Comparison of ENCODE assay signal across 10 cellular contexts in genomic region chr10:48496831-48497792, GRCh38.
DNase-seq lines count a peak whose midpoint lies in the region; ATAC-seq and TF ChIP-seq lines count a peak whose summit lies in the region.
"Had no signal": no experiment of that assay in that cellular context is flagged by ENCODE, and none has a peak within 500 bp of the region (broad histone marks: within the 10 kb centered on the region; RNA-seq: fewer than 3 reads in every experiment).

No MANE protein-coding gene starts in this region.

- H3K27me3 Mint-ChIP-seq in activated CD4-positive, alpha-beta T cell treated with anti-CD3 and anti-CD28 coated beads, Interleukin-2, amount 10 ng/mL, durations not matched to agents 24 days and 14 days: peaks cover 2% of the 10 kb centered on the region

- DNase-seq in A172 (ENCODE audit: low spot score) (peak; percentile 71), HT-29 (ENCODE audit: low spot score) (peak; percentile 25), brain microvascular endothelial cell (peak; percentile 54), islet precursor cell (peak; percentile 62), activated T-cell treated with anti-CD3 and anti-CD28 coated beads for 4 hours (no peak)
- no peak for DNase-seq in activated CD4-positive, alpha-beta T cell treated with anti-CD3 and anti-CD28 coated beads, Interleukin-2, amount 10 ng/mL, durations not matched to agents 24 days and 14 days
- DNase-seq: cortex of kidney had no signal

- H3K36me3 ChIP-seq in brain microvascular endothelial cell (replicated peaks): no peaks in the 10 kb centered on the region
- H3K36me3 ChIP-seq: BLaER1 had no signal

- no peak overlapping the region for H3K27ac Mint-ChIP-seq in activated CD4-positive, alpha-beta T cell treated with anti-CD3 and anti-CD28 coated beads, Interleukin-2, amount 10 ng/mL, durations not matched to agents 24 days and 14 days

- no peak overlapping the region for H3K27ac ChIP-seq in brain microvascular endothelial cell
- H3K27ac ChIP-seq: BLaER1 had no signal

- ATAC-seq in GM18909 (IDR thresholded peaks at IDR 0.05; ENCODE audit: poor library complexity, unreplicated experiment) (no peak), HG03439 (IDR thresholded peaks at IDR 0.05; ENCODE audit: unreplicated experiment) (no peak)

- TF ChIP-seq CTCF in brain microvascular endothelial cell (IDR thresholded peaks at IDR 0.05; ENCODE audit: low read depth, low read length, missing control alignments): no peak

- H3K4me1 Mint-ChIP-seq in activated CD4-positive, alpha-beta T cell treated with anti-CD3 and anti-CD28 coated beads, Interleukin-2, amount 10 ng/mL, durations not matched to agents 24 days and 14 days: peaks cover 8% of the 10 kb centered on the region

- H3K27me3 ChIP-seq in brain microvascular endothelial cell (replicated peaks): no peaks in the 10 kb centered on the region
- H3K27me3 ChIP-seq: BLaER1 had no signal

- H3K36me3 Mint-ChIP-seq in activated CD4-positive, alpha-beta T cell treated with anti-CD3 and anti-CD28 coated beads, Interleukin-2, amount 10 ng/mL, durations not matched to agents 24 days and 14 days (ENCODE audit: low read depth): no peaks in the 10 kb centered on the region

- H3K9me3 Mint-ChIP-seq in activated CD4-positive, alpha-beta T cell treated with anti-CD3 and anti-CD28 coated beads, Interleukin-2, amount 10 ng/mL, durations not matched to agents 24 days and 14 days: no peaks in the 10 kb centered on the region

- intact Hi-C loops in activated CD4-positive, alpha-beta T cell treated with anti-CD3 and anti-CD28 coated beads, Interleukin-2, amount 10 ng/mL, durations not matched to agents 24 days and 14 days (cut with micrococcal nuclease): no loop called here

- no peak overlapping the region for H3K4me3 Mint-ChIP-seq in activated CD4-positive, alpha-beta T cell treated with anti-CD3 and anti-CD28 coated beads, Interleukin-2, amount 10 ng/mL, durations not matched to agents 24 days and 14 days

- no peak overlapping the region for H3K4me3 ChIP-seq in brain microvascular endothelial cell (ENCODE audit: low read depth, low read length)
- H3K4me3 ChIP-seq: BLaER1 had no signal

- in situ Hi-C loops in brain microvascular endothelial cell (cut with HindIII; ENCODE audit: low pct_ligation_motif_present, low sequenced_read_pairs): no loop called here

Comparison
In these comparisons a context has a peak if more than half of its experiments do, and no peak if none do; other contexts are left out.
1. DNase-seq: peak in A172 (single experiment), HT-29 (single experiment), brain microvascular endothelial cell (single experiment) and islet precursor cell (single experiment); none in activated CD4-positive, alpha-beta T cell treated with anti-CD3 and anti-CD28 coated beads, Interleukin-2, amount 10 ng/mL, durations not matched to agents 24 days and 14 days (single experiment) and activated T-cell treated with anti-CD3 and anti-CD28 coated beads for 4 hours (single experiment).